Comparison of ENCODE assay signal across 10 cellular contexts in the genomic region with DNA sequence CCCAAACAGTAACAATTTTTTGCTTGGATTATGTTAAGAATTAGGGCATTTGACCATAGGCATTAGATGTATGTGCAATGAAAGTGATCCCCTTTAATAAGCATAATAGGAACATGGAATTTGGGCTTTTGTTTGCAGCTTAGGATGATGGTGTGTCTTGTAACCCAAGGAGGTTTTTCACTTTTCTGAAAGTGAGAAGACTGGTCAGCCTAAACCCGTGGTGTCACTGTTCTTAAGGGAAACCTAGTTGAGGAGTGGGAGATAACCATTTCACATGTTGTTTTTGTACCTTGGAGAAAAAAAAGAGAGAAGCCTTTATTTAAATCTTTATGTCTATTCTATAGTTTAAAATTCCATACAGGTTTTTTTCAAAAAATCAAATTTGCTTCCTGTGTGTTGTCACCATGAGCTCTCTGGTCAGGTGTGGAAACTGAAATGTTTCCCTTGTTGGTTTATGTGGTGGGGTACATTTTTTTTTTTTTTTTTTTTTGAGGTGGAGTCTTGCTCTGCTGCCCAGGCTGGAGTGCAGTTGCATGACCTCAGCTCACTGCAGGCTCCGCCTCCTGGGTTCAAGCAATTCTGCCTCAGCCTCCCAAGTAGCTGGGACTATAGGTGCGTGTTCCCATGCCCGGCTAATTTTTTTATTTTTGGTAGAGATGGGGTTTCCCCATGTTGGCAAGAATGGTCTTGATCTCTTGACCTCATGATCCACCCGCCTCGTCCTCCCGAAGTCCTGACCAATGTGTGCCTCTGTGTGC. TPM values are rescaled to one million over a fixed set of nuclear protein-coding genes. Genes with fewer than 3 reads are reported as not detected.
DNase-seq lines count a peak whose midpoint lies in the region; ATAC-seq, FAIRE-seq and TF ChIP-seq lines count a peak whose summit lies in the region.
"Had no signal": no experiment of that assay in that cellular context is flagged by ENCODE, and none has a peak within 500 bp of the region (broad histone marks: within the 10 kb centered on the region; RNA-seq: fewer than 3 reads in every experiment).

No MANE protein-coding gene starts in this region.

- no peaks in the 10 kb centered on the region for H3K9me3 Mint-ChIP-seq in CD4-positive, alpha-beta memory T cell
- H3K9me3 Mint-ChIP-seq in activated naive CD8-positive, alpha-beta T cell (ENCODE audit: low read depth) = no peaks in the 10 kb centered on the region

- H3K27me3 ChIP-seq in CD4-positive, alpha-beta memory T cell (ENCODE audit: insufficient read depth, low read length) = no peaks in the 10 kb centered on the region
- H3K27me3 ChIP-seq in heart right ventricle = no peaks in the 10 kb centered on the region

- H3K36me3 Mint-ChIP-seq in CD4-positive, alpha-beta memory T cell = peaks cover 18% of the 10 kb centered on the region in 2 donors
- peaks cover 9% of the 10 kb centered on the region for H3K36me3 Mint-ChIP-seq in activated naive CD8-positive, alpha-beta T cell

- no peak overlapping the region for H3K27ac ChIP-seq in CD4-positive, alpha-beta memory T cell (ENCODE audit: low read depth, low read length)
- no peak overlapping the region for H3K27ac ChIP-seq in heart right ventricle
- H3K27ac ChIP-seq: left ventricle myocardium inferior had no signal

- POLR2A ChIA-PET in CD4-positive, alpha-beta memory T cell (lab: Charles Lee; ENCODE audit: partially characterized antibody) = interaction anchor here (0.7 to 1.4 kb wide), 4 partner anchors 8 to 518 kb away, joined by 3 to 5 read pairs (median 3); a partner anchor contains a TSS

- H3K4me1 ChIP-seq in CD4-positive, alpha-beta memory T cell (ENCODE audit: insufficient read depth, low read length) = peaks cover 50% of the 10 kb centered on the region
- H3K4me1 ChIP-seq in heart right ventricle = peaks cover 0 to 18% (median 9%) of the 10 kb centered on the region in 9 donors

- ATAC-seq in GM19438 (IDR thresholded peaks at IDR 0.05; ENCODE audit: low read depth, unreplicated experiment) = peak; percentile 60
- ATAC-seq in HG03066 (IDR thresholded peaks at IDR 0.05; ENCODE audit: low read depth, unreplicated experiment) = peak; percentile 76
- ATAC-seq in heart right ventricle = no peak

- H3K4me3 Mint-ChIP-seq in CD4-positive, alpha-beta memory T cell = no peak overlapping the region
- H3K4me3 Mint-ChIP-seq in activated naive CD8-positive, alpha-beta T cell = peak overlapping the region; percentile 35

- peaks cover 27 to 63% (median 40%) of the 10 kb centered on the region in 4 donors for H3K4me1 Mint-ChIP-seq in CD4-positive, alpha-beta memory T cell
- H3K4me1 Mint-ChIP-seq in activated naive CD8-positive, alpha-beta T cell (ENCODE audit: low read depth) = peaks cover 52% of the 10 kb centered on the region

- H3K4me3 ChIP-seq in CD4-positive, alpha-beta memory T cell (ENCODE audit: low read length in 2 of 2) = no peak overlapping the region
- no peak overlapping the region for H3K4me3 ChIP-seq in heart right ventricle
- H3K4me3 ChIP-seq: left ventricle myocardium inferior, smooth muscle cell had no signal

- 97 to 98% methylated on average over 7 of the region's 7 CpGs for WGBS in heart right ventricle, 2 donors

- DNase-seq in CD4-positive, alpha-beta memory T cell = no peak
- DNase-seq in H54 (ENCODE audit: insufficient read length, low spot score) (no peak), DMS53 (lab: John Stamatoyannopoulos, UW) (no peak), heart right ventricle (no peak), NCI-H524 (lab: John Stamatoyannopoulos, UW) (no peak)
- DNase-seq: left ventricle myocardium inferior had no signal

- H3K9me3 ChIP-seq in CD4-positive, alpha-beta memory T cell (ENCODE audit: control insufficient read depth in 1 of 2, low read length in 2 of 2) = no peaks in the 10 kb centered on the region
- H3K9me3 ChIP-seq in heart right ventricle = no peaks in the 10 kb centered on the region
- H3K9me3 ChIP-seq: left ventricle myocardium inferior had no signal

- TF ChIP-seq CTCF in heart right ventricle (IDR thresholded peaks at IDR 0.05) = no peak

- CTCF ChIA-PET in CD4-positive, alpha-beta memory T cell (lab: Charles Lee; ENCODE audit: partially characterized antibody) = interaction anchor here (0.7 to 1.5 kb wide), 3 partner anchors 25 to 106 kb away, joined by 3 to 7 read pairs (median 3); no protein-coding TSS in a partner anchor

- FAIRE-seq in H54 (lab: Jason Lieb, UNC) = no peak

- peak overlapping the region in 6 of 7 donors; percentile 39 to 81 (median 60) for H3K27ac Mint-ChIP-seq in CD4-positive, alpha-beta memory T cell
- H3K27ac Mint-ChIP-seq in activated naive CD8-positive, alpha-beta T cell = peak overlapping the region; percentile 34

- H3K36me3 ChIP-seq in CD4-positive, alpha-beta memory T cell (ENCODE audit: insufficient read depth, low read length) = no peaks in the 10 kb centered on the region
- H3K36me3 ChIP-seq in heart right ventricle = peaks cover 0 to 24% (median 0%) of the 10 kb centered on the region in 9 donors

- no peaks in the 10 kb centered on the region for H3K27me3 Mint-ChIP-seq in CD4-positive, alpha-beta memory T cell
- no peaks in the 10 kb centered on the region for H3K27me3 Mint-ChIP-seq in activated naive CD8-positive, alpha-beta T cell

- intact Hi-C loops in CD4-positive, alpha-beta memory T cell (cut with micrococcal nuclease) = no loop called here
- intact Hi-C loops in heart right ventricle (cut with DNase I) = loop anchor here in 1 of 10 donors (10.0 kb wide), 1 partner anchor 47 kb away; no protein-coding TSS in a partner anchor

- TF ChIP-seq POLR2A in H54 (IDR thresholded peaks at IDR 0.05; ENCODE audit: low read depth, low read length) = no peak

RNA-seq across cellular contexts. Expression of a gene that starts 7.7 kb away (rescaled TPM):
- total RNA-seq in CD4-positive, alpha-beta memory T cell = 100 to 1,000 TPM; 192 to 200 TPM
- polyA plus RNA-seq in CD4-positive, alpha-beta memory T cell = 10 to 100 TPM; 82.1 to 91.9 TPM
- total RNA-seq in heart right ventricle = 10 to 100 TPM; 21.5 to 37.7 (median 25.4) TPM
- polyA plus RNA-seq in heart right ventricle = 10 to 100 TPM; 45.1 to 71.1 TPM

RNA-seq across cellular contexts. Expression of a gene that starts 28.9 kb away (rescaled TPM):
- total RNA-seq in CD4-positive, alpha-beta memory T cell = 10 to 100 TPM; 92.9 to 94.2 TPM
- 100 to 1,000 TPM; 143 to 168 TPM for polyA plus RNA-seq in CD4-positive, alpha-beta memory T cell
- total RNA-seq in heart right ventricle = 10 to 100 TPM in 1 of 10 donors, 1 to 10 TPM in 3, under 1 TPM in 6; 0.30 to 11.0 (median 0.65) TPM
- polyA plus RNA-seq in heart right ventricle = 1 to 10 TPM in 1 of 2 donors, under 1 TPM in 1; 0.66 to 1.0 TPM
- polyA plus RNA-seq: smooth muscle cell had no signal

Comparison
In these comparisons a context has a peak if more than half of its experiments do, and no peak if none do; other contexts are left out.
1. ATAC-seq: peak in GM19438 (single experiment) and HG03066 (single experiment); none in heart right ventricle (0 of 8).
2. RNA of a gene that starts 7.7 kb away (total RNA-seq): 192 to 200 TPM in CD4-positive, alpha-beta memory T cell; 21.5 to 37.7 TPM in heart right ventricle; every median in the first group is over 4 times any median in the second.
3. RNA of a gene that starts 28.9 kb away (total RNA-seq): 92.9 to 94.2 TPM in CD4-positive, alpha-beta memory T cell; 0.30 to 11.0 TPM in heart right ventricle; every median in the first group is over 4 times any median in the second.